ENCODE assay signal across 8 cellular contexts in genomic region chr1:156893048-156893953, GRCh38. TPM values are rescaled to one million over a fixed set of nuclear protein-coding genes. Genes with fewer than 3 reads are reported as not detected.
DNase-seq lines count a peak whose midpoint lies in the region; ATAC-seq, FAIRE-seq and TF ChIP-seq lines count a peak whose summit lies in the region.

Gene PEAR1, plus strand, starts transcription at chr1:156893718. Its CDS starts 10,209 bp downstream, at chr1:156903927.

- no peaks in the 10 kb centered on the region for H3K79me2 ChIP-seq in smooth muscle cell (ENCODE audit: low read depth)

- no peak within 1 kb of the TSS for H3K4me3 ChIP-seq in body of pancreas
- H3K4me3 ChIP-seq in iPS-20b (ENCODE audit: low read length), result peak within 1 kb of the TSS; percentile 63; the same call in 1 of the 2 replicates
- H3K4me3 ChIP-seq in smooth muscle cell, result peak within 1 kb of the TSS; percentile 50

- H3K4me2 ChIP-seq in smooth muscle cell, result peak within 1 kb of the TSS; percentile 87

- H3K9me3 ChIP-seq in body of pancreas (no peaks in the 10 kb centered on the region), iPS-20b (ENCODE audit: insufficient read depth, low read depth, low read length) (no peaks in the 10 kb centered on the region), smooth muscle cell (replicated peaks; ENCODE audit: low read depth) (no peaks in the 10 kb centered on the region)

- TF ChIP-seq POLR2A in body of pancreas (IDR thresholded peaks at IDR 0.05), result peak in 1 of 3 donors; percentile 7

- H3K27me3 ChIP-seq in body of pancreas (peaks cover 0 to 13% of the 10 kb centered on the region in 2 donors), iPS-20b (ENCODE audit: insufficient read depth, low read length) (peaks cover 71% of the 10 kb centered on the region), smooth muscle cell (ENCODE audit: low read depth) (no peaks in the 10 kb centered on the region)

- H3K9ac ChIP-seq in iPS-20b (ENCODE audit: low read depth, low read length) (no peak within 1 kb of the TSS), smooth muscle cell (ENCODE audit: low read depth) (no peak within 1 kb of the TSS)

- H4K20me1 ChIP-seq in smooth muscle cell (ENCODE audit: low read depth), result no peaks in the 10 kb centered on the region

- peaks cover 12% of the 10 kb centered on the region for H3K4me1 ChIP-seq in body of pancreas
- H3K4me1 ChIP-seq in iPS-20b (ENCODE audit: insufficient read depth, low read length), result peaks cover 5% of the 10 kb centered on the region; the same call in 1 of the 2 replicates
- peaks cover 8% of the 10 kb centered on the region for H3K4me1 ChIP-seq in smooth muscle cell (ENCODE audit: low read depth)

- DNase-seq in HTR-8/SVneo (ENCODE audit: insufficient read length, low spot score) (peak; percentile 62), body of pancreas (no peak), smooth muscle cell (lab: John Stamatoyannopoulos, UW; ENCODE audit: unreplicated experiment) (no peak), NCI-H82 (lab: John Stamatoyannopoulos, UW) (no peak), OCI-M2 (lab: John Stamatoyannopoulos, UW; ENCODE audit: unreplicated experiment) (no peak), pons (ENCODE audit: low spot score) (no peak)
- DNase-seq in effector CD8-positive, alpha-beta T cell (lab: John Stamatoyannopoulos, UW), result no peak

- TF ChIP-seq CTCF in body of pancreas (IDR thresholded peaks at IDR 0.05) (no peak), smooth muscle cell (IDR thresholded peaks at IDR 0.05; ENCODE audit: borderline replicate concordance, insufficient read depth, poor library complexity, severe bottlenecking) (no peak)

- H3F3A ChIP-seq in smooth muscle cell (ENCODE audit: low read depth), result peaks cover 4% of the 10 kb centered on the region

- H2AFZ ChIP-seq in smooth muscle cell (ENCODE audit: low read depth), result no peak within 1 kb of the TSS

- no peaks in the 10 kb centered on the region for H3K36me3 ChIP-seq in body of pancreas (replicated peaks in 1 of 2; ENCODE audit: insufficient read depth in 1 of 2, low read depth in 2 of 2)
- no peaks in the 10 kb centered on the region for H3K36me3 ChIP-seq in iPS-20b (ENCODE audit: insufficient read depth, low read depth, low read length)
- H3K36me3 ChIP-seq in smooth muscle cell (ENCODE audit: low read depth), result no peaks in the 10 kb centered on the region

- FAIRE-seq in HTR-8/SVneo (lab: Jason Lieb, UNC), result no peak

- intact Hi-C loops in body of pancreas (cut with DNase I), result no loop called here

- 14 to 22% methylated on average over 35 to 56 of the region's 60 CpGs for WGBS in body of pancreas, 2 donors
- 21% methylated on average over 37 of the region's 60 CpGs for WGBS in smooth muscle cell (ENCODE audit: low lambda C conversion rate)

- ATAC-seq in body of pancreas, result no peak

- H3K27ac ChIP-seq in body of pancreas, result peak within 1 kb of the TSS in 3 of 4 donors; percentile 37 to 58 (median 38)
- H3K27ac ChIP-seq in iPS-20b (ENCODE audit: low read length), result no peak within 1 kb of the TSS
- H3K27ac ChIP-seq in smooth muscle cell (ENCODE audit: low read depth), result no peak within 1 kb of the TSS

RNA-seq across cellular contexts. Expression of gene PEAR1, which starts in this region (rescaled TPM):
- total RNA-seq in body of pancreas, result 1 to 10 TPM; 5.2 to 7.6 TPM
- total RNA-seq in smooth muscle cell, result 2.3 and 2.7 TPM in 2 replicates
- 3.7 and 4.4 TPM in 2 replicates for polyA plus RNA-seq in smooth muscle cell

Comparison
In these comparisons a context has a peak if more than half of its experiments do, and no peak if none do; other contexts are left out.
1. H3K27ac ChIP-seq: peak in body of pancreas (3 of 4); none in iPS-20b (single experiment) and smooth muscle cell (single experiment).
2. H3K4me3 ChIP-seq: peak in iPS-20b (single experiment) and smooth muscle cell (single experiment); none in body of pancreas (0 of 2).